ENCODE assay signal across 9 cellular contexts in genomic region chr15:79858469-79858868, GRCh38. TPM values are rescaled to one million over a fixed set of nuclear protein-coding genes. Genes with fewer than 3 reads are reported as not detected.
DNase-seq lines count a peak whose midpoint lies in the region; ATAC-seq and TF ChIP-seq lines count a peak whose summit lies in the region.
"Had no signal": no experiment of that assay in that cellular context is flagged by ENCODE, and none has a peak within 500 bp of the region (broad histone marks: within the 10 kb centered on the region; RNA-seq: fewer than 3 reads in every experiment).

No MANE protein-coding gene starts in this region.

- H3K27me3 ChIP-seq in DOHH2 (ENCODE audit: control insufficient read depth, low read length) = no peaks in the 10 kb centered on the region
- no peaks in the 10 kb centered on the region for H3K27me3 ChIP-seq in naive thymus-derived CD4-positive, alpha-beta T cell (ENCODE audit: control insufficient read depth in 2 of 2, insufficient read depth in 2 of 2, low read length in 2 of 2)
- H3K27me3 ChIP-seq: adrenal gland had no signal

- H4K20me1 ChIP-seq in DOHH2 (ENCODE audit: control insufficient read depth, insufficient read depth, low read depth, low read length) = no peaks in the 10 kb centered on the region

- no peak overlapping the region for H3K4me2 ChIP-seq in DOHH2 (ENCODE audit: low read length)

- H3K4me3 ChIP-seq in DOHH2 (ENCODE audit: low read length) = no peak overlapping the region
- no peak overlapping the region for H3K4me3 ChIP-seq in naive thymus-derived CD4-positive, alpha-beta T cell (ENCODE audit: low read length)
- H3K4me3 ChIP-seq: adrenal gland had no signal

- H3K9me3 Mint-ChIP-seq in nephron = no peaks in the 10 kb centered on the region
- no peaks in the 10 kb centered on the region for H3K9me3 Mint-ChIP-seq in naive thymus-derived CD4-positive, alpha-beta T cell

- H3K9me2 ChIP-seq in DOHH2 (replicated peaks; ENCODE audit: control insufficient read depth, low read length) = no peaks in the 10 kb centered on the region

- H3K79me2 ChIP-seq in DOHH2 (ENCODE audit: control insufficient read depth, low read length) = no peaks in the 10 kb centered on the region

- no peak overlapping the region for H3K27ac Mint-ChIP-seq in nephron
- H3K27ac Mint-ChIP-seq in naive thymus-derived CD4-positive, alpha-beta T cell = peak overlapping the region in 1 of 9 donors; percentile 41

- no peaks in the 10 kb centered on the region for H3K36me3 ChIP-seq in DOHH2 (ENCODE audit: control insufficient read depth, low read length)
- H3K36me3 ChIP-seq in naive thymus-derived CD4-positive, alpha-beta T cell (ENCODE audit: control insufficient read depth in 2 of 3, insufficient read depth in 3 of 3, low read length in 3 of 3) = peaks cover 0 to 5% (median 0%) of the 10 kb centered on the region in 3 experiments
- H3K36me3 ChIP-seq: adrenal gland had no signal

- H3K4me3 Mint-ChIP-seq in nephron = no peak overlapping the region
- no peak overlapping the region for H3K4me3 Mint-ChIP-seq in naive thymus-derived CD4-positive, alpha-beta T cell

- H3K4me1 Mint-ChIP-seq in nephron = no peaks in the 10 kb centered on the region
- H3K4me1 Mint-ChIP-seq in naive thymus-derived CD4-positive, alpha-beta T cell = peaks cover 6 to 45% (median 27%) of the 10 kb centered on the region in 7 donors

- CTCF ChIA-PET in naive thymus-derived CD4-positive, alpha-beta T cell (lab: Charles Lee) = interaction anchor here (0.8 kb wide), 1 partner anchor 479 kb away, joined by 3 read pairs; no protein-coding TSS in a partner anchor

- DNase-seq in Kasumi-1 (lab: John Stamatoyannopoulos, UW) (peak; percentile 37), HT-29 (ENCODE audit: low spot score) (no peak)
- DNase-seq in naive thymus-derived CD4-positive, alpha-beta T cell = no peak
- DNase-seq: adrenal gland, NCI-H510A treated with DMSO at 0.1 percent for 48 hours had no signal

- H3K9me3 ChIP-seq in DOHH2 (ENCODE audit: control insufficient read depth, insufficient read depth, low read length) = no peaks in the 10 kb centered on the region
- no peaks in the 10 kb centered on the region for H3K9me3 ChIP-seq in naive thymus-derived CD4-positive, alpha-beta T cell (ENCODE audit: control insufficient read depth in 2 of 3, low read length in 3 of 3)
- H3K9me3 ChIP-seq: adrenal gland had no signal

- intact Hi-C loops in naive thymus-derived CD4-positive, alpha-beta T cell (cut with micrococcal nuclease) = no loop called here

- POLR2A ChIA-PET in naive thymus-derived CD4-positive, alpha-beta T cell (lab: Charles Lee) = no interaction called here

- H3K27me3 Mint-ChIP-seq in nephron (ENCODE audit: low read depth) = peaks cover 4% of the 10 kb centered on the region
- no peaks in the 10 kb centered on the region for H3K27me3 Mint-ChIP-seq in naive thymus-derived CD4-positive, alpha-beta T cell

- H3K27ac ChIP-seq in DOHH2 (ENCODE audit: low read depth, low read length) = no peak overlapping the region
- peak overlapping the region; percentile 14; the same call in 1 of the 2 replicates for H3K27ac ChIP-seq in VCaP
- H3K27ac ChIP-seq in naive thymus-derived CD4-positive, alpha-beta T cell (ENCODE audit: low read depth, low read length) = no peak overlapping the region
- H3K27ac ChIP-seq: adrenal gland had no signal

- TF ChIP-seq CTCF in DOHH2 (IDR thresholded peaks at IDR 0.05; ENCODE audit: low read depth, low read length, poor library complexity, severe bottlenecking) (peak; percentile 25), VCaP (conservative IDR thresholded peaks at IDR 0.05) (peak; percentile 66), nephron (IDR thresholded peaks at IDR 0.05; ENCODE audit: unreplicated experiment in 3 of 3) (peak; percentile 6 to 29 (median 18))

- no peaks in the 10 kb centered on the region for H3F3A ChIP-seq in DOHH2 (ENCODE audit: control insufficient read depth, insufficient read depth)

- peaks cover 22% of the 10 kb centered on the region for H3K36me3 Mint-ChIP-seq in nephron (ENCODE audit: low read depth)
- H3K36me3 Mint-ChIP-seq in naive thymus-derived CD4-positive, alpha-beta T cell = peaks cover 2 to 37% (median 18%) of the 10 kb centered on the region in 5 donors

- ATAC-seq in GM21381 (IDR thresholded peaks at IDR 0.05; ENCODE audit: unreplicated experiment) = no peak
- ATAC-seq in naive thymus-derived CD4-positive, alpha-beta T cell = no peak

- peaks cover under 1% of the 10 kb centered on the region; the same call in 1 of the 2 replicates for H3K4me1 ChIP-seq in DOHH2 (ENCODE audit: control insufficient read depth, low read length)
- H3K4me1 ChIP-seq in naive thymus-derived CD4-positive, alpha-beta T cell (ENCODE audit: control insufficient read depth in 2 of 2, insufficient read depth in 2 of 2, low read length in 2 of 2) = no peaks in the 10 kb centered on the region

RNA-seq across cellular contexts. Expression of gene MTHFS, which starts 38.3 kb away (rescaled TPM):
- 34.1 and 37.1 TPM in 2 replicates for total RNA-seq in HT-29 (2014; rRNA removed; shearing (Covaris generic))
- 10 to 100 TPM; 15.8 to 31.8 (median 20.3) TPM for total RNA-seq in naive thymus-derived CD4-positive, alpha-beta T cell
- polyA plus RNA-seq in naive thymus-derived CD4-positive, alpha-beta T cell = 10 to 100 TPM; 89.1 to 93.3 TPM

Comparison
In these comparisons a context has a peak if more than half of its experiments do, and no peak if none do; other contexts are left out.
1. DNase-seq: peak in Kasumi-1 (2 of 2); none in HT-29 (single experiment) and naive thymus-derived CD4-positive, alpha-beta T cell (0 of 9).
2. Peak in every context shown above with its lines, with median percentiles within 50 percentile points of each other: CTCF ChIP-seq.